1 cellular context compared by ENCODE assay signal in genomic region chr5:163509288-163510040, GRCh38.
TF ChIP-seq lines count a peak whose summit lies in the region.

No MANE protein-coding gene starts in this region.

TF ChIP-seq in endothelial cell of umbilical vein, 7 proteins besides CTCF, POLR2A, EP300 and RAD21 (continued from another document):
- TF ChIP-seq MAX (IDR thresholded peaks at IDR 0.05; ENCODE audit: insufficient read depth, insufficient read length): no peak
